In genomic region chr15:93488157-93488803, GRCh38 we compare ENCODE assay signal across 1 cellular context.
TF ChIP-seq lines count a peak whose summit lies in the region.

No MANE protein-coding gene starts in this region.

TF ChIP-seq in GM23338, 12 proteins besides CTCF, POLR2A, EP300 and RAD21 (continued from another document):
- TF ChIP-seq REST (IDR thresholded peaks at IDR 0.05; ENCODE audit: unreplicated experiment), result no peak
- TF ChIP-seq NANOG (IDR thresholded peaks at IDR 0.05; ENCODE audit: borderline replicate concordance), result no peak
- no peak for TF ChIP-seq ZNF462 (CRISPR knock-in tag; IDR thresholded peaks at IDR 0.05)
- no peak for TF ChIP-seq EZH2phosphoT487 (IDR thresholded peaks at IDR 0.05; ENCODE audit: unreplicated experiment)
